In genomic region chr17:5772720-5773119, GRCh38 we compare ENCODE assay signal across 30 cellular contexts.
DNase-seq lines count a peak whose midpoint lies in the region; ATAC-seq and TF ChIP-seq lines count a peak whose summit lies in the region.
"Had no signal": no experiment of that assay in that cellular context is flagged by ENCODE, and none has a peak within 500 bp of the region (broad histone marks: within the 10 kb centered on the region; RNA-seq: fewer than 3 reads in every experiment).

No MANE protein-coding gene starts in this region.

- H3K9ac ChIP-seq in neuronal stem cell (ENCODE audit: low read depth, low read length, poor library complexity), result no peak overlapping the region

- H3K4me3 ChIP-seq in choroid plexus epithelial cell (ENCODE audit: low read depth, low read length) (no peak overlapping the region), neuronal stem cell (ENCODE audit: low read length in 2 of 2) (no peak overlapping the region)
- no peak overlapping the region for H3K4me3 ChIP-seq in naive thymus-derived CD4-positive, alpha-beta T cell (ENCODE audit: low read length)
- H3K4me3 ChIP-seq: A549, body of pancreas, lower lobe of right lung, stomach, tibial artery had no signal

- peaks cover 19 to 29% (median 24%) of the 10 kb centered on the region in 5 donors for H3K27me3 Mint-ChIP-seq in naive thymus-derived CD4-positive, alpha-beta T cell

- no peak overlapping the region for H3K4me2 ChIP-seq in neuronal stem cell (ENCODE audit: insufficient read depth, low read length, poor library complexity, severe bottlenecking)
- H3K4me2 ChIP-seq: A549 had no signal

- DNase-seq in ELF-1 (ENCODE audit: low read depth, low spot score) (peak; percentile 67), M059J (ENCODE audit: low read depth) (peak; percentile 28), choroid plexus epithelial cell (ENCODE audit: low read depth) (peak; percentile 43), neuronal stem cell (ENCODE audit: low spot score) (no peak), GM13976 (ENCODE audit: low spot score) (no peak)
- no peak for DNase-seq in naive thymus-derived CD4-positive, alpha-beta T cell
- DNase-seq in stimulated activated CD4-positive, alpha-beta T cell treated with anti-CD3 and anti-CD28 coated beads, Interleukin-12 subunit alpha, Interleukin-12 subunit beta, amount 100 ng/mL, for 4 hours, result no peak
- DNase-seq in stimulated activated CD4-positive, alpha-beta T cell treated with anti-CD3 and anti-CD28 coated beads, Interleukin-1b, Interleukin-23, amount 100 ng/mL, for 48 hours, result no peak
- DNase-seq: activated CD4-positive, alpha-beta T cell treated with anti-CD3 and anti-CD28 coated beads, Interleukin-2, amount 10 ng/mL, durations not matched to agents 24 days and 14 days; activated naive CD4-positive, alpha-beta T cell treated with Interleukin-2 at 50 U/mL for 16 hours; activated T-cell treated with anti-CD3 and anti-CD28 coated beads, Interleukin-2, amount 50 U/mL, for 48 hours; body of pancreas; CD4-positive, alpha-beta memory T cell; DMS 273 treated with DMSO at 0.1 percent for 48 hours; glutamatergic neuron; kidney; lower lobe of right lung; NCI-H1092; NCI-H187; NCI-H2171; NCI-H510A treated with DMSO at 0.1 percent for 48 hours; stimulated activated CD4-positive, alpha-beta T cell treated with anti-CD3 and anti-CD28 coated beads, Interleukin-2, amount 100 ng/mL, for 24 hours; stomach; T-helper 9 cell; tibial artery; WERI-Rb-1 had no signal

- H2BK5ac ChIP-seq in neuronal stem cell (ENCODE audit: low read length), result no peak overlapping the region

- H2BK15ac ChIP-seq in neuronal stem cell (ENCODE audit: low read length), result peak overlapping the region; percentile 86

- H3K9me3 Mint-ChIP-seq in naive thymus-derived CD4-positive, alpha-beta T cell, result peaks cover 0 to 2% (median 0%) of the 10 kb centered on the region in 11 donors
- H3K9me3 Mint-ChIP-seq: activated CD4-positive, alpha-beta T cell treated with anti-CD3 and anti-CD28 coated beads, Interleukin-2, amount 10 ng/mL, durations not matched to agents 24 days and 14 days had no signal

- in situ Hi-C loops in GM13976 (cut with MboI; ENCODE audit: low sequenced_read_pairs, unreplicated experiment), result no loop called here

- no peak overlapping the region for H3K4ac ChIP-seq in neuronal stem cell (ENCODE audit: low read length)

- H4K91ac ChIP-seq in neuronal stem cell (ENCODE audit: low read depth, low read length, poor library complexity), result no peak overlapping the region

- H3K27me3 ChIP-seq in neuronal stem cell (ENCODE audit: control insufficient read depth in 3 of 3, insufficient read depth in 3 of 3, low read depth in 1 of 3, low read length in 3 of 3), result peaks cover 0 to under 1% (median 0%) of the 10 kb centered on the region in 3 experiments
- no peaks in the 10 kb centered on the region for H3K27me3 ChIP-seq in naive thymus-derived CD4-positive, alpha-beta T cell (ENCODE audit: control insufficient read depth in 2 of 2, insufficient read depth in 2 of 2, low read length in 2 of 2)
- H3K27me3 ChIP-seq: body of pancreas had no signal

- H3K36me3 Mint-ChIP-seq in naive thymus-derived CD4-positive, alpha-beta T cell, result no peaks in the 10 kb centered on the region
- H3K36me3 Mint-ChIP-seq: CD4-positive, alpha-beta memory T cell had no signal

- H2BK120ac ChIP-seq in neuronal stem cell (ENCODE audit: low read depth, low read length), result no peak overlapping the region

- no peak overlapping the region for H4K8ac ChIP-seq in neuronal stem cell (ENCODE audit: low read depth, low read length)

- no peak overlapping the region for H3K14ac ChIP-seq in neuronal stem cell (ENCODE audit: low read length)

- no peaks in the 10 kb centered on the region for H3K36me3 ChIP-seq in neuronal stem cell (replicated peaks in 1 of 2; ENCODE audit: control insufficient read depth in 2 of 2, insufficient read depth in 2 of 2, low read length in 2 of 2)
- no peaks in the 10 kb centered on the region for H3K36me3 ChIP-seq in naive thymus-derived CD4-positive, alpha-beta T cell (ENCODE audit: control insufficient read depth in 2 of 3, insufficient read depth in 3 of 3, low read length in 3 of 3)
- H3K36me3 ChIP-seq: lower lobe of right lung, neutrophil, stomach, tibial artery, WERI-Rb-1 had no signal

- WGBS in neuronal stem cell (ENCODE audit: extremely low coverage in 2 of 2, insufficient read length in 2 of 2, insufficient replicate concordance in 1 of 2), 2 donors, result no CpG with 5 or more reads among the region's 13 CpGs

- CTCF ChIA-PET in naive thymus-derived CD4-positive, alpha-beta T cell (lab: Charles Lee), result no interaction called here

- H3K79me1 ChIP-seq in neuronal stem cell (ENCODE audit: low read depth, low read length), result no peaks in the 10 kb centered on the region

- POLR2A ChIA-PET in naive thymus-derived CD4-positive, alpha-beta T cell (lab: Charles Lee), result no interaction called here

- ATAC-seq in naive thymus-derived CD4-positive, alpha-beta T cell, result no peak
- ATAC-seq: A549, body of pancreas, lower lobe of right lung had no signal

- TF ChIP-seq CTCF in choroid plexus epithelial cell (conservative IDR thresholded peaks at IDR 0.05; ENCODE audit: low read depth, low read length) (no peak), GM13976 (IDR thresholded peaks at IDR 0.05; ENCODE audit: borderline replicate concordance, control extremely low read depth, extremely low read depth, insufficient read depth, missing control alignments) (no peak)

- peak overlapping the region; percentile 78 for H2AK5ac ChIP-seq in neuronal stem cell (ENCODE audit: low read depth, low read length)

- no peak overlapping the region for H2AFZ ChIP-seq in neuronal stem cell (ENCODE audit: low read length)

- no peak overlapping the region for H2BK12ac ChIP-seq in neuronal stem cell (ENCODE audit: low read length)

- H3K4me1 Mint-ChIP-seq in naive thymus-derived CD4-positive, alpha-beta T cell, result peaks cover 0 to 6% (median 0%) of the 10 kb centered on the region in 7 donors
- H3K4me1 Mint-ChIP-seq: CD4-positive, alpha-beta memory T cell had no signal

- peaks cover 15 to 22% of the 10 kb centered on the region in 2 donors for H3K4me1 ChIP-seq in neuronal stem cell (ENCODE audit: control insufficient read depth in 2 of 2, insufficient read depth in 1 of 2, low read depth in 1 of 2, low read length in 2 of 2)
- H3K4me1 ChIP-seq in naive thymus-derived CD4-positive, alpha-beta T cell (ENCODE audit: control insufficient read depth in 2 of 2, insufficient read depth in 2 of 2, low read length in 2 of 2), result no peaks in the 10 kb centered on the region
- H3K4me1 ChIP-seq: A549, body of pancreas, lower lobe of right lung, stomach had no signal

- H3K18ac ChIP-seq in neuronal stem cell (ENCODE audit: low read length), result peak overlapping the region; percentile 7

- no peak overlapping the region for H3K27ac ChIP-seq in neuronal stem cell (replicated peaks; ENCODE audit: low read length)
- no peak overlapping the region for H3K27ac ChIP-seq in naive thymus-derived CD4-positive, alpha-beta T cell (ENCODE audit: low read depth, low read length)
- H3K27ac ChIP-seq: A549, body of pancreas, epithelial cell of prostate, lower lobe of right lung, neutrophil, stomach, tibial artery, WERI-Rb-1 had no signal

- H3K4me3 Mint-ChIP-seq in naive thymus-derived CD4-positive, alpha-beta T cell, result no peak overlapping the region
- H3K4me3 Mint-ChIP-seq: activated CD4-positive, alpha-beta T cell treated with anti-CD3 and anti-CD28 coated beads, Interleukin-2, amount 10 ng/mL, durations not matched to agents 24 days and 14 days; CD4-positive, alpha-beta memory T cell had no signal

- no peak overlapping the region for H3K23ac ChIP-seq in neuronal stem cell (ENCODE audit: low read depth, low read length, poor library complexity)

- no peak overlapping the region for H3K27ac Mint-ChIP-seq in naive thymus-derived CD4-positive, alpha-beta T cell
- H3K27ac Mint-ChIP-seq: activated CD4-positive, alpha-beta T cell treated with anti-CD3 and anti-CD28 coated beads, Interleukin-2, amount 10 ng/mL, durations not matched to agents 24 days and 14 days; CD4-positive, alpha-beta memory T cell; progenitor cell of endocrine pancreas had no signal

- H3K9me3 ChIP-seq in neuronal stem cell (replicated peaks in 1 of 2; ENCODE audit: control insufficient read depth in 2 of 2, insufficient read depth in 1 of 2, low read depth in 1 of 2, low read length in 2 of 2), result no peaks in the 10 kb centered on the region
- no peaks in the 10 kb centered on the region for H3K9me3 ChIP-seq in naive thymus-derived CD4-positive, alpha-beta T cell (ENCODE audit: control insufficient read depth in 2 of 3, low read length in 3 of 3)
- H3K9me3 ChIP-seq: A549, body of pancreas, lower lobe of right lung, neutrophil, stomach, tibial artery had no signal

- intact Hi-C loops in naive thymus-derived CD4-positive, alpha-beta T cell (cut with micrococcal nuclease), result no loop called here

Comparison
In these comparisons a context has a peak if more than half of its experiments do, and no peak if none do; other contexts are left out.
1. DNase-seq: peak in ELF-1 (single experiment), M059J (single experiment) and choroid plexus epithelial cell (single experiment); none in neuronal stem cell (single experiment), naive thymus-derived CD4-positive, alpha-beta T cell (0 of 9), stimulated activated CD4-positive, alpha-beta T cell treated with anti-CD3 and anti-CD28 coated beads, Interleukin-12 subunit alpha, Interleukin-12 subunit beta, amount 100 ng/mL, for 4 hours (single experiment), stimulated activated CD4-positive, alpha-beta T cell treated with anti-CD3 and anti-CD28 coated beads, Interleukin-1b, Interleukin-23, amount 100 ng/mL, for 48 hours (single experiment) and GM13976 (single experiment).